In genomic region chr9:85729882-85730281, GRCh38 we compare ENCODE assay signal across 14 cellular contexts. TPM values are rescaled to one million over a fixed set of nuclear protein-coding genes. Genes with fewer than 3 reads are reported as not detected.
DNase-seq lines count a peak whose midpoint lies in the region; ATAC-seq and TF ChIP-seq lines count a peak whose summit lies in the region.
"Had no signal": no experiment of that assay in that cellular context is flagged by ENCODE, and none has a peak within 500 bp of the region (broad histone marks: within the 10 kb centered on the region; RNA-seq: fewer than 3 reads in every experiment).

No MANE protein-coding gene starts in this region.

- POLR2A ChIA-PET in HEK293T (lab: Yijun Ruan, JAX), result interaction anchor here (1.0 kb wide), 1 partner anchor 19 kb away, joined by 3 read pairs; no protein-coding TSS in a partner anchor

- H3K36me3 Mint-ChIP-seq in immature natural killer cell, result peaks cover 0 to 3% (median 0%) of the 10 kb centered on the region in 3 donors

- DNase-seq in CD1c-positive myeloid dendritic cell (ENCODE audit: extremely low spot score) (peak; percentile 92), HEK293T (ENCODE audit: extremely low spot score) (no peak), SKM-1 treated with dmso at 0.1 percent for 144 hours (lab: John Stamatoyannopoulos, UW; ENCODE audit: unreplicated experiment) (peak; percentile 70), immature natural killer cell (no peak), A172 (ENCODE audit: low spot score) (no peak)
- DNase-seq in activated effector memory CD4-positive, alpha-beta T cell treated with anti-CD3 and anti-CD28 coated beads, Interleukin-2, amount 50 U/mL, for 16 hours, result no peak
- no peak for DNase-seq in effector CD4-positive, alpha-beta T cell
- DNase-seq: activated B cell treated with CpG ODN at 0.5 μM for 24 hours; HFFc6; posterior cingulate gyrus; stimulated activated CD4-positive, alpha-beta T cell treated with anti-CD3 and anti-CD28 coated beads, Interleukin-15, amount 100 ng/mL, for 24 hours; SW 1271 had no signal

- no peaks in the 10 kb centered on the region for H3K9me3 Mint-ChIP-seq in immature natural killer cell
- H3K9me3 Mint-ChIP-seq: activated B cell treated with CpG ODN at 0.5 μM for 24 hours, HFFc6 had no signal

- ATAC-seq in HG03565 (IDR thresholded peaks at IDR 0.05; ENCODE audit: unreplicated experiment), result no peak

- H3K4me3 Mint-ChIP-seq in immature natural killer cell, result peak overlapping the region in 2 of 5 donors; percentile 11 to 18
- H3K4me3 Mint-ChIP-seq: activated B cell treated with CpG ODN at 0.5 μM for 24 hours, B cell, HFFc6 had no signal

- CTCF ChIA-PET in HEK293T (lab: Yijun Ruan, JAX), result no interaction called here

- no peaks in the 10 kb centered on the region for H3K27me3 Mint-ChIP-seq in immature natural killer cell (ENCODE audit: low read depth in 3 of 3)
- H3K27me3 Mint-ChIP-seq: activated B cell treated with CpG ODN at 0.5 μM for 24 hours, B cell had no signal

- peaks cover 86 to 92% of the 10 kb centered on the region in 2 donors for H3K4me1 Mint-ChIP-seq in immature natural killer cell

- H3K27ac Mint-ChIP-seq in immature natural killer cell, result peak overlapping the region; percentile 20 to 82 (median 76)
- H3K27ac Mint-ChIP-seq: activated B cell treated with CpG ODN at 0.5 μM for 24 hours, B cell, HFFc6 had no signal

TF ChIP-seq in HEK293T, 16 proteins besides CTCF, POLR2A, EP300 and RAD21:
- TF ChIP-seq PKNOX1 (IDR thresholded peaks at IDR 0.05), result peak; percentile 31
- TF ChIP-seq HDGF (IDR thresholded peaks at IDR 0.05; ENCODE audit: borderline replicate concordance), result no peak
TF ChIP-seq in HEK293T: peak in this region for 1.

RNA-seq across cellular contexts. Expression of gene AGTPBP1, which starts 11.9 kb away (rescaled TPM):
- polyA plus RNA-seq in immature natural killer cell, result 10 to 100 TPM; 48.6 to 58.5 (median 55.2) TPM
- total RNA-seq in A172 (2014; rRNA removed; shearing (Covaris generic)), result 6.4 and 9.8 TPM in 2 replicates

Comparison
In these comparisons a context has a peak if more than half of its experiments do, and no peak if none do; other contexts are left out.
1. DNase-seq: peak in CD1c-positive myeloid dendritic cell (single experiment) and SKM-1 treated with dmso at 0.1 percent for 144 hours (single experiment); none in HEK293T (single experiment), immature natural killer cell (0 of 3), activated effector memory CD4-positive, alpha-beta T cell treated with anti-CD3 and anti-CD28 coated beads, Interleukin-2, amount 50 U/mL, for 16 hours (single experiment), effector CD4-positive, alpha-beta T cell (single experiment) and A172 (single experiment).